14 cellular contexts compared by ENCODE assay signal in the genomic region with DNA sequence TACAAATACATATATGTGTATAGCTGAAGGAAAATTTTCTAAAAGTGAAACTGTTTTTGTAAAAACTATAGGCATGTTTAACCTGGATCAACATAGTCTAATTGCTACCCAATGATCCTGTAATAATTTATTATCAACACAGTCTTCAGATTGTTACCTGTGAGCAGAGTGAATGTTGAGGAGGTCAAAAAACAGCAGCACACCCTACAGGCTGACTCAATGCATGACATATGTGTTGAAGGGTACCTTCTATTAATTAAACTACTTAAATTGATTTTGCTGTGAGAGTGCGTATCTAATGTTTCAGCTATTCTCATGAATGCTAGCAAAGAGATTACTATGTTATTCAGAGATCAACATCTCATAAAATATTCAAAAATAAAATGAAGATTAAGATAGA.
DNase-seq lines count a peak whose midpoint lies in the region; ATAC-seq, FAIRE-seq and TF ChIP-seq lines count a peak whose summit lies in the region.
"Had no signal": no experiment of that assay in that cellular context is flagged by ENCODE, and none has a peak within 500 bp of the region (broad histone marks: within the 10 kb centered on the region; RNA-seq: fewer than 3 reads in every experiment).

No MANE protein-coding gene starts in this region.

- H3K9me3 Mint-ChIP-seq in T-helper 2 cell treated with Interferon-gamma antibody and Interleukin-4, amounts not matched to agents 5 μg/mL and 100 μg/mL, for 36 hours: no peaks in the 10 kb centered on the region

- H3K27ac Mint-ChIP-seq in T-helper 2 cell treated with Interferon-gamma antibody and Interleukin-4, amounts not matched to agents 5 μg/mL and 100 μg/mL, for 36 hours: no peak overlapping the region

- no peak overlapping the region for H3K4me3 Mint-ChIP-seq in T-helper 2 cell treated with Interferon-gamma antibody and Interleukin-4, amounts not matched to agents 5 μg/mL and 100 μg/mL, for 36 hours

- peak; percentile 35 for DNase-seq in ELR (ENCODE audit: low read depth)
- peak; percentile 55 for DNase-seq in Karpas-422
- DNase-seq in bronchial epithelial cell (ENCODE audit: low read depth): peak; percentile 20
- peak; percentile 12 for DNase-seq in mesendoderm
- no peak for DNase-seq in head of caudate nucleus
- DNase-seq in T-helper 2 cell treated with Interferon-gamma antibody and Interleukin-4, amounts not matched to agents 5 μg/mL and 100 μg/mL, for 36 hours (ENCODE audit: low spot score): no peak
- no peak for DNase-seq in substantia nigra (lab: John Stamatoyannopoulos, UW)
- DNase-seq in aorta: no peak
- DNase-seq: GDM1, mesenchymal stem cell, MG63, NCI-H510A treated with DMSO at 0.1 percent for 48 hours, psoas muscle had no signal

- H3K9ac ChIP-seq in Karpas-422 (ENCODE audit: low read length) (no peak overlapping the region), mesendoderm (ENCODE audit: low read length) (no peak overlapping the region)

- H3K79me2 ChIP-seq in Karpas-422 (ENCODE audit: low read length) (no peaks in the 10 kb centered on the region), mesendoderm (ENCODE audit: control insufficient read depth, insufficient read depth, low read length) (no peaks in the 10 kb centered on the region)

- no peak overlapping the region for H3K27ac ChIP-seq in Karpas-422 (ENCODE audit: low read length)
- no peak overlapping the region for H3K27ac ChIP-seq in mesendoderm (ENCODE audit: low read depth, low read length)
- H3K27ac ChIP-seq in substantia nigra (ENCODE audit: low read depth, low read length, poor library complexity, severe bottlenecking): no peak overlapping the region
- H3K27ac ChIP-seq in aorta (ENCODE audit: low read depth in 1 of 2, low read length in 2 of 2): no peak overlapping the region
- H3K27ac ChIP-seq: psoas muscle had no signal

- H3K9me2 ChIP-seq in Karpas-422 (replicated peaks; ENCODE audit: insufficient read depth, low read length): no peaks in the 10 kb centered on the region

- H3K4me3 ChIP-seq in Karpas-422 (ENCODE audit: low read length) (no peak overlapping the region), bronchial epithelial cell (ENCODE audit: low read depth, low read length) (no peak overlapping the region), mesendoderm (ENCODE audit: low read length) (no peak overlapping the region), aorta (ENCODE audit: low read length in 2 of 2) (no peak overlapping the region)
- H3K4me3 ChIP-seq: HAP-1, MG63, psoas muscle had no signal

- H4K20me1 ChIP-seq in Karpas-422 (ENCODE audit: insufficient read depth, low read depth, low read length): no peaks in the 10 kb centered on the region

- no peak overlapping the region for H3K18ac ChIP-seq in mesendoderm (ENCODE audit: low read length)

- H2BK120ac ChIP-seq in mesendoderm (ENCODE audit: low read depth, low read length): no peak overlapping the region

- no peak overlapping the region for H2BK5ac ChIP-seq in mesendoderm (ENCODE audit: low read length)

- no peak overlapping the region for H3K4me2 ChIP-seq in Karpas-422 (ENCODE audit: low read depth, low read length, poor library complexity, severe bottlenecking)
- H3K4me2 ChIP-seq in mesendoderm (ENCODE audit: low read length): no peak overlapping the region

- no peaks in the 10 kb centered on the region for H3K4me1 Mint-ChIP-seq in T-helper 2 cell treated with Interferon-gamma antibody and Interleukin-4, amounts not matched to agents 5 μg/mL and 100 μg/mL, for 36 hours (ENCODE audit: low read depth)

- no peaks in the 10 kb centered on the region for H3K36me3 ChIP-seq in Karpas-422 (ENCODE audit: insufficient read depth, low read length)
- H3K36me3 ChIP-seq in bronchial epithelial cell (ENCODE audit: control insufficient read depth, insufficient read depth, low read length): no peaks in the 10 kb centered on the region
- H3K36me3 ChIP-seq in mesendoderm (ENCODE audit: control insufficient read depth, insufficient read depth, low read length): no peaks in the 10 kb centered on the region
- H3K36me3 ChIP-seq in aorta (ENCODE audit: control insufficient read depth in 1 of 2, insufficient read depth in 2 of 2, low read length in 1 of 2): no peaks in the 10 kb centered on the region
- H3K36me3 ChIP-seq: HAP-1, MG63 had no signal

- ATAC-seq in aorta (ENCODE audit: low FRiP score): no peak
- ATAC-seq: psoas muscle had no signal

- H2BK15ac ChIP-seq in mesendoderm (replicated peaks; ENCODE audit: low read depth): no peak overlapping the region

- no peak overlapping the region for H4K5ac ChIP-seq in mesendoderm (ENCODE audit: low read length)

- no peak overlapping the region for H2AFZ ChIP-seq in Karpas-422 (ENCODE audit: low read length)

- H2AK5ac ChIP-seq in mesendoderm (ENCODE audit: low read length): no peak overlapping the region

- no peaks in the 10 kb centered on the region for H3K27me3 Mint-ChIP-seq in T-helper 2 cell treated with Interferon-gamma antibody and Interleukin-4, amounts not matched to agents 5 μg/mL and 100 μg/mL, for 36 hours (ENCODE audit: low read depth)

- H3K9me3 ChIP-seq in Karpas-422 (ENCODE audit: low read length): no peaks in the 10 kb centered on the region
- no peaks in the 10 kb centered on the region for H3K9me3 ChIP-seq in aorta (ENCODE audit: control insufficient read depth, low read length)
- H3K9me3 ChIP-seq: HAP-1, MG63, psoas muscle had no signal

- H4K8ac ChIP-seq in mesendoderm (ENCODE audit: low read depth, low read length): no peak overlapping the region

- H3K23ac ChIP-seq in mesendoderm (ENCODE audit: low read length): no peak overlapping the region

- peak; percentile 29 for TF ChIP-seq CTCF in bronchial epithelial cell (IDR thresholded peaks at IDR 0.05; ENCODE audit: insufficient read depth, low read length, severe bottlenecking)

- no peak for FAIRE-seq in bronchial epithelial cell (lab: Jason Lieb, UNC)

- H3K56ac ChIP-seq in mesendoderm (ENCODE audit: low read length): no peak overlapping the region

- intact Hi-C loops in head of caudate nucleus (cut with DNase I): no loop called here
- intact Hi-C loops in aorta (cut with DNase I): no loop called here

- H3K4ac ChIP-seq in mesendoderm (ENCODE audit: low read depth, low read length): no peak overlapping the region

- no CpG with 5 or more reads among the region's 1 CpG for WGBS in mesendoderm (ENCODE audit: extremely low coverage, insufficient coverage, low lambda C conversion rate)
- WGBS in aorta, 2 donors: 100% methylated on average over 1 of the region's 1 CpG

- H3K36me3 Mint-ChIP-seq in T-helper 2 cell treated with Interferon-gamma antibody and Interleukin-4, amounts not matched to agents 5 μg/mL and 100 μg/mL, for 36 hours (ENCODE audit: low read depth): no peaks in the 10 kb centered on the region

- H3K4me1 ChIP-seq in Karpas-422 (ENCODE audit: low read length) (no peaks in the 10 kb centered on the region), mesendoderm (ENCODE audit: control insufficient read depth, low read depth, low read length) (no peaks in the 10 kb centered on the region), aorta (ENCODE audit: control insufficient read depth in 1 of 2, insufficient read depth in 2 of 2, low read length in 2 of 2) (no peaks in the 10 kb centered on the region)
- H3K4me1 ChIP-seq: HAP-1, psoas muscle had no signal

- no peaks in the 10 kb centered on the region for H3K27me3 ChIP-seq in Karpas-422 (ENCODE audit: low read length)
- H3K27me3 ChIP-seq in bronchial epithelial cell (ENCODE audit: control insufficient read depth, insufficient read depth, low read length): no peaks in the 10 kb centered on the region
- H3K27me3 ChIP-seq in mesendoderm (ENCODE audit: insufficient read depth, low read length, poor library complexity): no peaks in the 10 kb centered on the region
- H3K27me3 ChIP-seq in aorta (ENCODE audit: control insufficient read depth in 1 of 2, insufficient read depth in 2 of 2, low read length in 1 of 2): no peaks in the 10 kb centered on the region
- H3K27me3 ChIP-seq: MG63 had no signal

- H3K79me1 ChIP-seq in mesendoderm (ENCODE audit: low read length): no peaks in the 10 kb centered on the region

Comparison
In these comparisons a context has a peak if more than half of its experiments do, and no peak if none do; other contexts are left out.
1. DNase-seq: peak in ELR (single experiment), Karpas-422 (single experiment), bronchial epithelial cell (single experiment) and mesendoderm (single experiment); none in head of caudate nucleus (0 of 42), T-helper 2 cell treated with Interferon-gamma antibody and Interleukin-4, amounts not matched to agents 5 μg/mL and 100 μg/mL, for 36 hours (single experiment), substantia nigra (0 of 49) and aorta (0 of 2).